In genomic region chr15:71396536-71397125, GRCh38 we compare ENCODE assay signal across 25 cellular contexts.
"Had no signal": no experiment of that assay in that cellular context is flagged by ENCODE, and none has a peak within 500 bp of the region (broad histone marks: within the 10 kb centered on the region; RNA-seq: fewer than 3 reads in every experiment).

No MANE protein-coding gene starts in this region.

- H3K27me3 ChIP-seq: body of pancreas, cardiac muscle cell, colonic mucosa, gastroesophageal sphincter, hepatocyte, neural progenitor cell, right atrium auricular region, transverse colon, uterus had no signal

- H3K9ac ChIP-seq: neural progenitor cell, parathyroid adenoma had no signal

- H3K36me3 ChIP-seq: cardiac muscle cell, colonic mucosa, gastroesophageal sphincter, neural progenitor cell, right atrium auricular region, transverse colon, uterus had no signal

- H2AFZ ChIP-seq: hepatocyte, neural progenitor cell, parathyroid adenoma had no signal

- H3K27ac ChIP-seq: body of pancreas, cardiac muscle cell, colonic mucosa, gastroesophageal sphincter, hepatocyte, neural progenitor cell, parathyroid adenoma, transverse colon had no signal

- H3K4me1 ChIP-seq: parathyroid adenoma had no signal

- FAIRE-seq: endometrium had no signal

- H3K79me2 ChIP-seq: hepatocyte, parathyroid adenoma had no signal

- H3K4me2 ChIP-seq: hepatocyte, neural progenitor cell had no signal

- H3K9me3 ChIP-seq: body of pancreas, colonic mucosa, gastroesophageal sphincter, right atrium auricular region, transverse colon, uterus had no signal

- H3K4me3 ChIP-seq: body of pancreas, cardiac muscle cell, colonic mucosa, gastroesophageal sphincter, hepatocyte, neural progenitor cell, right atrium auricular region, transverse colon, uterus had no signal

- ATAC-seq: activated CD8-positive, alpha-beta memory T cell treated with anti-CD3 and anti-CD28 coated beads, Interleukin-2, amount 10 ng/mL, durations not matched to agents 7 days and 5 days; activated CD8-positive, alpha-beta T cell treated with anti-CD3 and anti-CD28 coated beads, Interleukin-2, amount 10 ng/mL, durations not matched to agents 7 days and 5 days; activated naive CD4-positive, alpha-beta T cell treated with anti-CD3 and anti-CD28 coated beads, Interleukin-2, amount 50 U/mL, for 72 hours; body of pancreas; gastroesophageal sphincter; naive thymus-derived CD8-positive, alpha-beta T cell had no signal

- DNase-seq: activated CD4-positive, alpha-beta T cell treated with anti-CD3 and anti-CD28 coated beads, Interleukin-2, amount 50 U/mL, for 1 hour; activated CD4-positive, CD25-positive, alpha-beta regulatory T cell treated with anti-CD3 and anti-CD28 coated beads, Interleukin-2, amount 50 U/mL, for 72 hours; activated CD8-positive, alpha-beta memory T cell treated with anti-CD3 and anti-CD28 coated beads, Interleukin-2, amount 10 ng/mL, durations not matched to agents 7 days and 5 days; activated CD8-positive, alpha-beta T cell treated with anti-CD3 and anti-CD28 coated beads, Interleukin-2, amount 10 ng/mL, durations not matched to agents 7 days and 5 days; activated T-cell treated with anti-CD3 and anti-CD28 coated beads, Interleukin-2, amount 50 U/mL, for 48 hours; cerebellar nuclear complex; effector CD8-positive, alpha-beta T cell; islet precursor cell; naive thymus-derived CD8-positive, alpha-beta T cell; occipital lobe; stimulated activated CD4-positive, alpha-beta T cell treated with anti-CD3 and anti-CD28 coated beads, Interleukin-15, amount 100 ng/mL, for 24 hours; stimulated activated naive CD4-positive, alpha-beta T cell; T-helper 2 cell; uterus had no signal
